1 cellular context compared by ENCODE assay signal in genomic region chr4:6755088-6755753, GRCh38.
A peak's percentile ranks its signal among the peaks of the same experiment; 100 is the strongest.
TF ChIP-seq lines count a peak whose summit lies in the region.

No MANE protein-coding gene starts in this region.

TF ChIP-seq in liver, 16 proteins besides CTCF, POLR2A, EP300 and RAD21 (continued from another document):
- peak; percentile 94 for TF ChIP-seq NR2F2 (IDR thresholded peaks at IDR 0.05)
- TF ChIP-seq RXRA (IDR thresholded peaks at IDR 0.05), result peak; percentile 96 to 99
